Comparison of ENCODE assay signal across 10 cellular contexts in the genomic region with DNA sequence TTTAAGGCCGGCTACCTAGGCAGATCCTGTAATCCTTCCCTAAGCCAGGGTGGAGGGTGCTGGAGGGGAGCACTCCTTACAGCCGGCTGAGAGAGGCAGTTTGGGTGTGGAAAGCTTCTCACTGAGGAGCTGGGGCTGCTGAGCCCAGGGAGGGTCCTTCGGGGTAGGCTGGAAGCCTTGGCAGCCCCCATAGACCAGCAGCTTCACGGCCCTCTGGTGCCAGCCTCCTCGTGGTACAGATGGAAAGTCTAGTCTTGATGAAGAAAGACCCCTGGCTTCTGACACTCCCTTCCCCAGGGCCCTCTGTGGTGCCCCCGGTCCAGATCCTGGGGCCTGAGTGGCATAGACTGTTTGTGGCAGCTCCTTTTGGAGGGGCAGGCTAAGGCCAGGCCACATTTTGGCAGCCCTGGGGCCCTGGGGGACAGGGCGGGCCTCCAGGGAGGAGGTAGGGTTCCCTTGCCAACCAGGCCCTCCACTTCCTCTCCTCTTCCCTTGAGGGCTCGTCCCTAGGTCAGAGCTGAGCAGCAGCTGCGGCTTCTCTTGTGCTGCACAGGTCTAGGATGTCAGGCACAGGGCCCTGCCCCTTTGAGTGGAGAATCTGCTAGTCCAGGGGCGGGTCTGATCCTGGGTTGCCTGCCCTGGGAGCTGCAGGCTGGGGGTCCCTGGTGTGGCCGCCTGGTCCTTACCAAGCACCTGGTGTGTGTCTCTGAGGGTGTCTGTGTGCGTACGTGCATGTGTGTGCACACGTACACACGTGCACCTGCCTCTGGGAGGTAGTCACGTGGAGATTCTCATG. TPM values are rescaled to one million over a fixed set of nuclear protein-coding genes. Genes with fewer than 3 reads are reported as not detected.
DNase-seq lines count a peak whose midpoint lies in the region; ATAC-seq and TF ChIP-seq lines count a peak whose summit lies in the region.
"Had no signal": no experiment of that assay in that cellular context is flagged by ENCODE, and none has a peak within 500 bp of the region (broad histone marks: within the 10 kb centered on the region; RNA-seq: fewer than 3 reads in every experiment).

No MANE protein-coding gene starts in this region.

- DNase-seq in left cardiac atrium (peak; percentile 21), heart right ventricle (no peak), NCI-H2196 treated with DMSO at 0.1 percent for 48 hours (lab: John Stamatoyannopoulos, UW; ENCODE audit: unreplicated experiment) (peak; percentile 7), tibial nerve (ENCODE audit: low spot score in 2 of 2) (peak in 1 of 2 donors; percentile 3), putamen (ENCODE audit: low spot score) (no peak), pons (ENCODE audit: low spot score) (no peak), NCI-H1930 (lab: John Stamatoyannopoulos, UW) (no peak)

- no peak for TF ChIP-seq EP300 in tibial nerve (IDR thresholded peaks at IDR 0.05)

- ATAC-seq in left cardiac atrium (no peak), heart right ventricle (no peak)

- TF ChIP-seq CTCF in heart right ventricle (IDR thresholded peaks at IDR 0.05) (no peak), tibial nerve (IDR thresholded peaks at IDR 0.05) (no peak)

- intact Hi-C loops in left cardiac atrium (cut with DNase I): loop anchor here in 1 of 2 donors (5.0 kb wide), 1 partner anchor 77 kb away; a partner anchor contains a TSS
- intact Hi-C loops in heart right ventricle (cut with DNase I): loop anchor here in 5 of 10 donors (5.0 kb wide), 2 partner anchors 77 to 82 kb away; a partner anchor contains a TSS

- H3K4me3 ChIP-seq in heart right ventricle (no peak overlapping the region), esophagus (ENCODE audit: low read depth in 1 of 2, low read length in 2 of 2) (no peak overlapping the region), tibial nerve (peak overlapping the region in 1 of 4 donors; percentile 22)

- 73 to 77% methylated on average over 16 of the region's 16 CpGs for WGBS in heart right ventricle, 2 donors
- 65 to 67% methylated on average over 15 to 16 of the region's 16 CpGs for WGBS in esophagus, 2 donors
- 74 to 75% methylated on average over 12 to 13 of the region's 16 CpGs for WGBS in tibial nerve, 2 donors

- H3K9me3 ChIP-seq in heart right ventricle: no peaks in the 10 kb centered on the region
- H3K9me3 ChIP-seq in esophagus (ENCODE audit: control insufficient read depth in 2 of 2, insufficient read depth in 1 of 2, low read depth in 1 of 2, low read length in 1 of 2): no peaks in the 10 kb centered on the region
- H3K9me3 ChIP-seq in tibial nerve: no peaks in the 10 kb centered on the region

- H3K27ac ChIP-seq in heart right ventricle: peak overlapping the region in 2 of 10 donors; percentile 26 to 36
- peak overlapping the region; percentile 12 to 43 for H3K27ac ChIP-seq in esophagus (ENCODE audit: low read depth in 2 of 2, low read length in 1 of 2)
- peak overlapping the region in 3 of 4 donors; percentile 40 to 58 (median 43) for H3K27ac ChIP-seq in tibial nerve
- H3K27ac ChIP-seq: parathyroid adenoma had no signal

- no peak for TF ChIP-seq POLR2A in tibial nerve (IDR thresholded peaks at IDR 0.05)

- H3K4me1 ChIP-seq in heart right ventricle (peaks cover 9 to 57% (median 41%) of the 10 kb centered on the region in 9 donors), esophagus (ENCODE audit: control insufficient read depth in 2 of 2, insufficient read depth in 2 of 2, low read length in 1 of 2) (peaks cover 9 to 19% of the 10 kb centered on the region in 2 donors), tibial nerve (peaks cover 0 to 57% (median 32%) of the 10 kb centered on the region in 4 donors)
- H3K4me1 ChIP-seq: parathyroid adenoma had no signal

- H3K36me3 ChIP-seq in heart right ventricle: peaks cover 0 to 37% (median 16%) of the 10 kb centered on the region in 9 donors
- H3K36me3 ChIP-seq in esophagus (ENCODE audit: control insufficient read depth in 2 of 2, insufficient read depth in 2 of 2, low read length in 1 of 2): peaks cover 3 to 31% of the 10 kb centered on the region in 2 donors
- peaks cover 0 to 42% (median 15%) of the 10 kb centered on the region in 3 donors for H3K36me3 ChIP-seq in tibial nerve

- H3K27me3 ChIP-seq in heart right ventricle (no peaks in the 10 kb centered on the region), esophagus (ENCODE audit: control insufficient read depth in 1 of 2, insufficient read depth in 2 of 2, low read length in 2 of 2) (no peaks in the 10 kb centered on the region), tibial nerve (no peaks in the 10 kb centered on the region)

RNA-seq across cellular contexts. Expression of a gene that starts 4.8 kb away (rescaled TPM):
- total RNA-seq in left cardiac atrium: 10 to 100 TPM; 13.1 to 25.8 TPM
- 10 to 100 TPM in 7 of 10 donors, 1 to 10 TPM in 3; 6.4 to 18.2 (median 11.5) TPM for total RNA-seq in heart right ventricle
- polyA plus RNA-seq in heart right ventricle: 10 to 100 TPM; 12.3 to 15.2 TPM
- 10 to 100 TPM; 15.7 to 16.3 TPM for polyA plus RNA-seq in esophagus
- total RNA-seq in tibial nerve: 100 to 1,000 TPM in 2 of 4 donors, 10 to 100 TPM in 2; 70.6 to 113 (median 94.7) TPM

RNA-seq across cellular contexts. Expression of a gene that starts 5.0 kb away (rescaled TPM):
- total RNA-seq in left cardiac atrium (not detected), heart right ventricle (not detected), tibial nerve (not detected)
- polyA plus RNA-seq in heart right ventricle (under 1 TPM in 1 of 2 donors, not detected in 1; 0.04 TPM), esophagus (not detected)
- total RNA-seq: T-helper 1 cell treated with Interleukin-12 subunit alpha and Interleukin-12 subunit beta and Interleukin-4 antibody, amounts not matched to agents 30 ng/mL and 1 ng/mL, for 36 hours had no signal

RNA-seq across cellular contexts. Expression of a gene that starts 31.5 kb away (rescaled TPM):
- 10 to 100 TPM; 27.5 to 32.5 TPM for total RNA-seq in left cardiac atrium
- 10 to 100 TPM; 29.9 to 62.1 (median 43.5) TPM for total RNA-seq in heart right ventricle
- 10 to 100 TPM; 22.8 to 41.3 TPM for polyA plus RNA-seq in heart right ventricle
- 10 to 100 TPM; 22.9 to 26.4 TPM for polyA plus RNA-seq in esophagus
- 10 to 100 TPM; 16.3 to 47.0 (median 35.2) TPM for total RNA-seq in tibial nerve

RNA-seq across cellular contexts. Expression of a gene that starts 43.4 kb away (rescaled TPM):
- 10 to 100 TPM; 36.7 to 44.4 TPM for total RNA-seq in left cardiac atrium
- 10 to 100 TPM; 56.9 to 93.3 (median 68.1) TPM for total RNA-seq in heart right ventricle
- 100 to 1,000 TPM in 1 of 2 donors, 10 to 100 TPM in 1; 23.1 to 113 TPM for polyA plus RNA-seq in heart right ventricle
- 100 to 1,000 TPM in 1 of 2 donors, 10 to 100 TPM in 1; 52.0 to 130 TPM for polyA plus RNA-seq in esophagus
- 100 to 1,000 TPM in 2 of 4 donors, 10 to 100 TPM in 2; 87.1 to 120 (median 103) TPM for total RNA-seq in tibial nerve

Comparison
In these comparisons a context has a peak if more than half of its experiments do, and no peak if none do; other contexts are left out.
1. DNase-seq: peak in left cardiac atrium (single experiment) and NCI-H2196 treated with DMSO at 0.1 percent for 48 hours (single experiment); none in heart right ventricle (0 of 2), putamen (single experiment), pons (single experiment) and NCI-H1930 (0 of 2).